19 cellular contexts compared by ENCODE assay signal in the genomic region with DNA sequence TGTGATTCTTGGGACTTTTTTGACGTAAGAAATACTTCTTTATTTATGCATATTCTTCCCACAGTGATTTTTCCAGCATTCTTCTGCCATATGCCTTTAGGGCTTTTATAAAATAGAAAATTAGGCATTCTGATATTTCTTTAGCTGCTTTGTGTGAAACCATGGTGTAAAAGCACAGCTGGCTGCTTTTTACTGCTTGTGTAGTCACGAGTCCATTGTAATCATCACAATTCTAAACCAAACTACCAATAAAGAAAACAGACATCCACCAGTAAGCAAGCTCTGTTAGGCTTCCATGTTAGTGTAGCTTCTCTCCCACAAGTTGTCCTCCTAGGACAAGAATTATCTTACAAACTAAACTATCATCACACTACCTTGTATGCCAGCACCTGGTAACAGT.
"Had no signal": no experiment of that assay in that cellular context is flagged by ENCODE, and none has a peak within 500 bp of the region (broad histone marks: within the 10 kb centered on the region; RNA-seq: fewer than 3 reads in every experiment).

No MANE protein-coding gene starts in this region.

- H3K4me3 ChIP-seq: skin epidermis, testis, upper lobe of left lung had no signal

- H3K9me3 Mint-ChIP-seq: activated naive CD4-positive, alpha-beta T cell treated with anti-CD3 and anti-CD28 coated beads, Interleukin-2, amount 50 U/mL, for 72 hours; endodermal cell; naive thymus-derived CD8-positive, alpha-beta T cell; T-helper 2 cell treated with Interferon-gamma antibody and Interleukin-4, amounts not matched to agents 5 μg/mL and 100 μg/mL, for 36 hours had no signal

- H3K4me1 ChIP-seq: testis, upper lobe of left lung had no signal

- H3K4me3 Mint-ChIP-seq: endodermal cell; naive thymus-derived CD8-positive, alpha-beta T cell; T-helper 2 cell treated with Interferon-gamma antibody and Interleukin-4, amounts not matched to agents 5 μg/mL and 100 μg/mL, for 36 hours had no signal

- H3K27ac ChIP-seq: brain microvascular endothelial cell, neutrophil, skin epidermis, testis, upper lobe of left lung had no signal

- ATAC-seq: activated naive CD4-positive, alpha-beta T cell treated with anti-CD3 and anti-CD28 coated beads, Interleukin-2, amount 50 U/mL, for 72 hours; naive thymus-derived CD8-positive, alpha-beta T cell had no signal

- DNase-seq: activated CD4-positive, alpha-beta T cell treated with anti-CD3 and anti-CD28 coated beads, Interleukin-2, amount 50 U/mL, for 1 hour; activated effector memory CD4-positive, alpha-beta T cell treated with Interleukin-2 at 50 U/mL for 16 hours; brain microvascular endothelial cell; endodermal cell; erythroblast; naive thymus-derived CD8-positive, alpha-beta T cell; posterior cingulate gyrus; retina; stimulated activated CD4-positive, alpha-beta T cell treated with anti-CD3 and anti-CD28 coated beads, Interleukin-15, amount 100 ng/mL, for 24 hours; stimulated activated CD4-positive, alpha-beta T cell treated with anti-CD3 and anti-CD28 coated beads, Interleukin-4, amount 100 ng/mL, for 1 hour; stimulated activated naive CD4-positive, alpha-beta T cell treated with Interleukin-2 at 50 U/mL for 16 hours; SW 1271; testis; upper lobe of left lung had no signal

- H3K27me3 ChIP-seq: brain microvascular endothelial cell, neutrophil, testis, upper lobe of left lung had no signal

- H3K9me3 ChIP-seq: neutrophil, testis, upper lobe of left lung had no signal

- FAIRE-seq: keratinocyte had no signal

- H3K27ac Mint-ChIP-seq: T-helper 2 cell treated with Interferon-gamma antibody and Interleukin-4, amounts not matched to agents 5 μg/mL and 100 μg/mL, for 36 hours had no signal
